Comparison of ENCODE assay signal across 1 cellular context in the genomic region with DNA sequence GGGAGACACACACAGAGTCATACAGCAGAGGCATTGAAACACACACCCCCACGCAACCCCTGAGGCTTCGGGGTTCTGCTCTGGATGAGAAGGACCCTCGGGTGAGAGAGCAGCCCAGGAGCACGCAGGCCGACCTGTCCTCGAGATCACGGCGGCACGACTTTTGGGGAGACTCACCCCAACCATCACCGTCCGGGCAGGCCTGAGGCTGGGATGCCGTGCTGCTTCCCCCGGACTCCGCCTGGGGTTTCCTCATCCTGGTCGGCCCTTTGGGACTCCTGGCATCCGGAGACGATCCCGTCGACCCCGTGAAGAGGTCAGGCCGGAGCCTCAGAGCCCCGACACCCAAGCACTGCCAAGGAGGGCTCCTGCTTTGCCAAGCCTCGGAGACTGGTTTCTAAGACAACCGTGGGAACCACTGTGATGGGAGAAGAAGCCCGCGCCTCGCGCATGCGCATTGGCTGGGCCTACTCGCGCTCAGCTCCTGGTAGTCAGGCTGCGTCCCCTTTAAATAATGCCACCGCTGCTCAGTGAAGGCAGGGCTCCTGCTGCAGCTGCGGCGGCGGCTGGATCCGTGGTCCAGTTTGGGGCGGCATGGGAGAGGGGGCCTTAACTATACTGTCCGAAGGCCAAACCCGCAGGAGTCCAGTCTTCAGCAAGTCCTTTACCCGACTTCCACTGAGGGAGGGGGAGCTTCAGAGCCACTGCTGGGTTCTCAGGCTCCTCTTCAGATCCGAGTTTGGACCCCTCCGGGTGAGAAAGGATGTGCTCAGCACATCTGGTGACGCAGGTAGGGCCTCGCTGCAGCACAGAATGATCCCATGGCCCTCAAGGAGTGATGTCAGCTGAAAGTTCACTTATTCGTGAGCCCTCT.
TF ChIP-seq lines count a peak whose summit lies in the region.

No MANE protein-coding gene starts in this region.

TF ChIP-seq in K562, 482 proteins besides CTCF, POLR2A, EP300 and RAD21 (continued from another document):
- TF ChIP-seq, protein P1, sequence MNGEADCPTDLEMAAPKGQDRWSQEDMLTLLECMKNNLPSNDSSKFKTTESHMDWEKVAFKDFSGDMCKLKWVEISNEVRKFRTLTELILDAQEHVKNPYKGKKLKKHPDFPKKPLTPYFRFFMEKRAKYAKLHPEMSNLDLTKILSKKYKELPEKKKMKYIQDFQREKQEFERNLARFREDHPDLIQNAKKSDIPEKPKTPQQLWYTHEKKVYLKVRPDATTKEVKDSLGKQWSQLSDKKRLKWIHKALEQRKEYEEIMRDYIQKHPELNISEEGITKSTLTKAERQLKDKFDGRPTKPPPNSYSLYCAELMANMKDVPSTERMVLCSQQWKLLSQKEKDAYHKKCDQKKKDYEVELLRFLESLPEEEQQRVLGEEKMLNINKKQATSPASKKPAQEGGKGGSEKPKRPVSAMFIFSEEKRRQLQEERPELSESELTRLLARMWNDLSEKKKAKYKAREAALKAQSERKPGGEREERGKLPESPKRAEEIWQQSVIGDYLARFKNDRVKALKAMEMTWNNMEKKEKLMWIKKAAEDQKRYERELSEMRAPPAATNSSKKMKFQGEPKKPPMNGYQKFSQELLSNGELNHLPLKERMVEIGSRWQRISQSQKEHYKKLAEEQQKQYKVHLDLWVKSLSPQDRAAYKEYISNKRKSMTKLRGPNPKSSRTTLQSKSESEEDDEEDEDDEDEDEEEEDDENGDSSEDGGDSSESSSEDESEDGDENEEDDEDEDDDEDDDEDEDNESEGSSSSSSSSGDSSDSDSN (IDR thresholded peaks at IDR 0.05; ENCODE audit: borderline replicate concordance in 1 of 2, low read depth in 2 of 2, low read length in 2 of 2): no peak
- TF ChIP-seq SREBF1 (IDR thresholded peaks at IDR 0.05; ENCODE audit: borderline replicate concordance, low read depth, low read length) (no peak), HDAC6 (IDR thresholded peaks at IDR 0.05; ENCODE audit: low read depth, low read length) (no peak), RFX1 (IDR thresholded peaks at IDR 0.05) (0 out of 2 replicates have a peak, but pooled peaks have one; percentile 16)
- TF ChIP-seq, protein P2, sequence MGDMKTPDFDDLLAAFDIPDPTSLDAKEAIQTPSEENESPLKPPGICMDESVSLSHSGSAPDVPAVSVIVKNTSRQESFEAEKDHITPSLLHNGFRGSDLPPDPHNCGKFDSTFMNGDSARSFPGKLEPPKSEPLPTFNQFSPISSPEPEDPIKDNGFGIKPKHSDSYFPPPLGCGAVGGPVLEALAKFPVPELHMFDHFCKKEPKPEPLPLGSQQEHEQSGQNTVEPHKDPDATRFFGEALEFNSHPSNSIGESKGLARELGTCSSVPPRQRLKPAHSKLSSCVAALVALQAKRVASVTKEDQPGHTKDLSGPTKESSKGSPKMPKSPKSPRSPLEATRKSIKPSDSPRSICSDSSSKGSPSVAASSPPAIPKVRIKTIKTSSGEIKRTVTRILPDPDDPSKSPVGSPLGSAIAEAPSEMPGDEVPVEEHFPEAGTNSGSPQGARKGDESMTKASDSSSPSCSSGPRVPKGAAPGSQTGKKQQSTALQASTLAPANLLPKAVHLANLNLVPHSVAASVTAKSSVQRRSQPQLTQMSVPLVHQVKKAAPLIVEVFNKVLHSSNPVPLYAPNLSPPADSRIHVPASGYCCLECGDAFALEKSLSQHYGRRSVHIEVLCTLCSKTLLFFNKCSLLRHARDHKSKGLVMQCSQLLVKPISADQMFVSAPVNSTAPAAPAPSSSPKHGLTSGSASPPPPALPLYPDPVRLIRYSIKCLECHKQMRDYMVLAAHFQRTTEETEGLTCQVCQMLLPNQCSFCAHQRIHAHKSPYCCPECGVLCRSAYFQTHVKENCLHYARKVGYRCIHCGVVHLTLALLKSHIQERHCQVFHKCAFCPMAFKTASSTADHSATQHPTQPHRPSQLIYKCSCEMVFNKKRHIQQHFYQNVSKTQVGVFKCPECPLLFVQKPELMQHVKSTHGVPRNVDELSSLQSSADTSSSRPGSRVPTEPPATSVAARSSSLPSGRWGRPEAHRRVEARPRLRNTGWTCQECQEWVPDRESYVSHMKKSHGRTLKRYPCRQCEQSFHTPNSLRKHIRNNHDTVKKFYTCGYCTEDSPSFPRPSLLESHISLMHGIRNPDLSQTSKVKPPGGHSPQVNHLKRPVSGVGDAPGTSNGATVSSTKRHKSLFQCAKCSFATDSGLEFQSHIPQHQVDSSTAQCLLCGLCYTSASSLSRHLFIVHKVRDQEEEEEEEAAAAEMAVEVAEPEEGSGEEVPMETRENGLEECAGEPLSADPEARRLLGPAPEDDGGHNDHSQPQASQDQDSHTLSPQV (IDR thresholded peaks at IDR 0.05): no peak
- TF ChIP-seq, protein P3, sequence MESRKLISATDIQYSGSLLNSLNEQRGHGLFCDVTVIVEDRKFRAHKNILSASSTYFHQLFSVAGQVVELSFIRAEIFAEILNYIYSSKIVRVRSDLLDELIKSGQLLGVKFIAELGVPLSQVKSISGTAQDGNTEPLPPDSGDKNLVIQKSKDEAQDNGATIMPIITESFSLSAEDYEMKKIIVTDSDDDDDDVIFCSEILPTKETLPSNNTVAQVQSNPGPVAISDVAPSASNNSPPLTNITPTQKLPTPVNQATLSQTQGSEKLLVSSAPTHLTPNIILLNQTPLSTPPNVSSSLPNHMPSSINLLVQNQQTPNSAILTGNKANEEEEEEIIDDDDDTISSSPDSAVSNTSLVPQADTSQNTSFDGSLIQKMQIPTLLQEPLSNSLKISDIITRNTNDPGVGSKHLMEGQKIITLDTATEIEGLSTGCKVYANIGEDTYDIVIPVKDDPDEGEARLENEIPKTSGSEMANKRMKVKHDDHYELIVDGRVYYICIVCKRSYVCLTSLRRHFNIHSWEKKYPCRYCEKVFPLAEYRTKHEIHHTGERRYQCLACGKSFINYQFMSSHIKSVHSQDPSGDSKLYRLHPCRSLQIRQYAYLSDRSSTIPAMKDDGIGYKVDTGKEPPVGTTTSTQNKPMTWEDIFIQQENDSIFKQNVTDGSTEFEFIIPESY (CRISPR knock-in tag; IDR thresholded peaks at IDR 0.05): no peak
- TF ChIP-seq, protein P4, sequence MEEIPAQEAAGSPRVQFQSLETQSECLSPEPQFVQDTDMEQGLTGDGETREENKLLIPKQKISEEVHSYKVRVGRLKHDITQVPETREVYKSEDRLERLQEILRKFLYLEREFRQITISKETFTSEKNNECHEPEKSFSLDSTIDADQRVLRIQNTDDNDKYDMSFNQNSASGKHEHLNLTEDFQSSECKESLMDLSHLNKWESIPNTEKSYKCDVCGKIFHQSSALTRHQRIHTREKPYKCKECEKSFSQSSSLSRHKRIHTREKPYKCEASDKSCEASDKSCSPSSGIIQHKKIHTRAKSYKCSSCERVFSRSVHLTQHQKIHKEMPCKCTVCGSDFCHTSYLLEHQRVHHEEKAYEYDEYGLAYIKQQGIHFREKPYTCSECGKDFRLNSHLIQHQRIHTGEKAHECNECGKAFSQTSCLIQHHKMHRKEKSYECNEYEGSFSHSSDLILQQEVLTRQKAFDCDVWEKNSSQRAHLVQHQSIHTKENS (CRISPR knock-in tag; IDR thresholded peaks at IDR 0.05): no peak
